ENCODE assay signal across 34 cellular contexts in the genomic region with DNA sequence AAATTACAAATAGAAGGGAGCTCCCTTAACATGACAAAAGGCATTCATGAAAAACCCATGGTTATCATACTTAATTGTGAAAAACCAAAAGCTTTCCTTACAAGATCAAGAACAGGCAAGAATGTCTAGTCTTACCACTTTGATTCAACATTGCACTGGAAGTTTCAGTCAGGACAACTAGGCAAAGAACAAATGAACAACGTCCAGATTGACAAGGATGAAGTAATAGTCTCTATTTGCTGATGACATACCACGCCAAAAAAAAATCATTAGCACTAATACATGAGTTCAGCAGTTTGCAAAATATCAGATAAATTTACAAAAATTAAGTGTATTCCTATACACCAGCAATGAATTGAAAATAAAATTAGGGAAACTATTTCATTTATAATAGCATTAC.
"Had no signal": no experiment of that assay in that cellular context is flagged by ENCODE, and none has a peak within 500 bp of the region (broad histone marks: within the 10 kb centered on the region; RNA-seq: fewer than 3 reads in every experiment).

No MANE protein-coding gene starts in this region.

- ATAC-seq: activated naive CD4-positive, alpha-beta T cell treated with anti-CD3 and anti-CD28 coated beads, Interleukin-2, amount 50 U/mL, for 72 hours; activated naive CD8-positive, alpha-beta T cell treated with anti-CD3 and anti-CD28 coated beads, Interleukin-2, amount 50 U/mL, for 24 hours; activated T-cell treated with anti-CD3 and anti-CD28 coated beads, Interleukin-2, amount 50 U/mL, for 4 hours; activated T-cell treated with anti-CD3 and anti-CD28 coated beads, Interleukin-2, amount 50 U/mL, for 72 hours; activated T-helper 17 cell treated with anti-CD3 and anti-CD28 coated beads, Interleukin-2, amount 50 U/mL, for 72 hours; body of pancreas had no signal

- H3K27me3 ChIP-seq: adrenal gland, ascending aorta, body of pancreas, brain microvascular endothelial cell, breast epithelium, cardiac muscle cell had no signal

- FAIRE-seq: astrocyte, bronchial epithelial cell had no signal

- H3K9me3 ChIP-seq: adrenal gland, ascending aorta, body of pancreas, breast epithelium had no signal

- DNase-seq: activated effector memory CD4-positive, alpha-beta T cell treated with anti-CD3 and anti-CD28 coated beads, Interleukin-2, amount 50 U/mL, for 16 hours; activated effector memory CD4-positive, alpha-beta T cell treated with Interleukin-2 at 50 U/mL for 16 hours; activated gamma-delta T cell; activated gamma-delta T cell treated with Interleukin-2 at 50 U/mL for 16 hours; activated naive CD4-positive, alpha-beta T cell; activated naive CD4-positive, alpha-beta T cell treated with anti-CD3 and anti-CD28 coated beads for 36 hours; activated naive CD4-positive, alpha-beta T cell treated with anti-CD3 and anti-CD28 coated beads, Interleukin-2, amount 10 ng/mL, durations not matched to agents 7 days and 5 days; activated naive CD4-positive, alpha-beta T cell treated with anti-CD3 and anti-CD28 coated beads, Interleukin-2, amount 50 U/mL, for 16 hours; activated naive CD4-positive, alpha-beta T cell treated with Interleukin-2 at 50 U/mL for 16 hours; activated naive CD8-positive, alpha-beta T cell treated with anti-CD3 and anti-CD28 coated beads for 36 hours; activated naive CD8-positive, alpha-beta T cell treated with anti-CD3 and anti-CD28 coated beads, Interleukin-2, amount 10 ng/mL, durations not matched to agents 7 days and 5 days; activated naive CD8-positive, alpha-beta T cell treated with anti-CD3 and anti-CD28 coated beads, Interleukin-2, amount 50 U/mL, for 24 hours; activated T-cell treated with anti-CD3 and anti-CD28 coated beads for 4 hours; activated T-cell treated with anti-CD3 and anti-CD28 coated beads, Interleukin-2, amount 50 U/mL, for 1 hour; activated T-cell treated with anti-CD3 and anti-CD28 coated beads, Interleukin-2, amount 50 U/mL, for 24 hours; activated T-cell treated with anti-CD3 and anti-CD28 coated beads, Interleukin-2, amount 50 U/mL, for 4 hours; activated T-cell treated with anti-CD3 and anti-CD28 coated beads, Interleukin-2, amount 50 U/mL, for 48 hours; activated T-cell treated with anti-CD3 and anti-CD28 coated beads, Interleukin-2, amount 50 U/mL, for 72 hours; adrenal gland; amniotic stem cell; anterior cingulate cortex; aorta; body of pancreas; brain microvascular endothelial cell; caudate nucleus; central memory CD4-positive, alpha-beta T cell; cerebellar nuclear complex had no signal

- H3K4me3 ChIP-seq: adrenal gland, ascending aorta, body of pancreas, breast epithelium, cardiac muscle cell had no signal

- H3K27ac ChIP-seq: adrenal gland, ascending aorta, body of pancreas, brain microvascular endothelial cell, breast epithelium, cardiac muscle cell had no signal

- H3K36me3 ChIP-seq: adrenal gland, ascending aorta, brain microvascular endothelial cell, breast epithelium, cardiac muscle cell had no signal

- H3K4me1 ChIP-seq: adrenal gland, ascending aorta, body of pancreas, breast epithelium had no signal
